In genomic region chr7:157901166-157901565, GRCh38 we compare ENCODE assay signal across 37 cellular contexts.
"Had no signal": no experiment of that assay in that cellular context is flagged by ENCODE, and none has a peak within 500 bp of the region (broad histone marks: within the 10 kb centered on the region; RNA-seq: fewer than 3 reads in every experiment).

No MANE protein-coding gene starts in this region.

- H3K27me3 Mint-ChIP-seq: activated CD4-positive, alpha-beta memory T cell treated with anti-CD3 and anti-CD28 coated beads, Interleukin-2, amount 10 ng/mL, durations not matched to agents 7 days and 5 days; activated CD4-positive, alpha-beta T cell treated with anti-CD3 and anti-CD28 coated beads for 36 hours; activated CD4-positive, alpha-beta T cell treated with anti-CD3 and anti-CD28 coated beads, Interleukin-2, amount 10 ng/mL, durations not matched to agents 7 days and 5 days; activated naive CD4-positive, alpha-beta T cell treated with anti-CD3 and anti-CD28 coated beads, Interleukin-2, amount 50 U/mL, for 24 hours; activated naive CD8-positive, alpha-beta T cell had no signal

- H3K4me1 Mint-ChIP-seq: activated CD4-positive, alpha-beta memory T cell treated with anti-CD3 and anti-CD28 coated beads, Interleukin-2, amount 10 ng/mL, durations not matched to agents 7 days and 5 days; activated CD8-positive, alpha-beta memory T cell treated with anti-CD3 and anti-CD28 coated beads, Interleukin-2, amount 10 ng/mL, durations not matched to agents 7 days and 5 days; activated naive CD4-positive, alpha-beta T cell treated with anti-CD3 and anti-CD28 coated beads, Interleukin-2, amount 10 ng/mL, durations not matched to agents 7 days and 5 days; activated naive CD4-positive, alpha-beta T cell treated with anti-CD3 and anti-CD28 coated beads, Interleukin-2, amount 50 U/mL, for 24 hours; activated naive CD8-positive, alpha-beta T cell treated with anti-CD3 and anti-CD28 coated beads, Interleukin-2, amount 10 ng/mL, durations not matched to agents 7 days and 5 days; activated naive CD8-positive, alpha-beta T cell treated with anti-CD3 and anti-CD28 coated beads, Interleukin-2, amount 50 U/mL, for 24 hours had no signal

- H3K4me3 Mint-ChIP-seq: activated CD4-positive, alpha-beta memory T cell treated with anti-CD3 and anti-CD28 coated beads, Interleukin-2, amount 10 ng/mL, durations not matched to agents 7 days and 5 days; activated CD4-positive, alpha-beta T cell treated with anti-CD3 and anti-CD28 coated beads for 36 hours; activated CD4-positive, alpha-beta T cell treated with anti-CD3 and anti-CD28 coated beads, Interleukin-2, amount 10 ng/mL, durations not matched to agents 7 days and 5 days; activated CD8-positive, alpha-beta memory T cell treated with anti-CD3 and anti-CD28 coated beads, Interleukin-2, amount 10 ng/mL, durations not matched to agents 7 days and 5 days; activated CD8-positive, alpha-beta T cell treated with anti-CD3 and anti-CD28 coated beads, Interleukin-2, amount 10 ng/mL, durations not matched to agents 7 days and 5 days; activated naive CD4-positive, alpha-beta T cell treated with anti-CD3 and anti-CD28 coated beads, Interleukin-2, amount 10 ng/mL, durations not matched to agents 7 days and 5 days; activated naive CD4-positive, alpha-beta T cell treated with anti-CD3 and anti-CD28 coated beads, Interleukin-2, amount 50 U/mL, for 24 hours; activated naive CD8-positive, alpha-beta T cell; activated naive CD8-positive, alpha-beta T cell treated with anti-CD3 and anti-CD28 coated beads, Interleukin-2, amount 10 ng/mL, durations not matched to agents 7 days and 5 days; activated naive CD8-positive, alpha-beta T cell treated with anti-CD3 and anti-CD28 coated beads, Interleukin-2, amount 50 U/mL, for 24 hours; brain; T-helper 1 cell treated with Interleukin-12 subunit alpha and Interleukin-12 subunit beta and Interleukin-4 antibody, amounts not matched to agents 30 μg/mL and 1 μg/mL, for 36 hours; T-helper 2 cell treated with Interferon-gamma antibody and Interleukin-4, amounts not matched to agents 5 μg/mL and 100 μg/mL, for 36 hours; WTC11 had no signal

- DNase-seq: activated CD4-positive, alpha-beta memory T cell treated with anti-CD3 and anti-CD28 coated beads, Interleukin-2, amount 10 ng/mL, durations not matched to agents 7 days and 5 days; activated CD4-positive, alpha-beta T cell treated with anti-CD3 and anti-CD28 coated beads for 1 hour; activated CD4-positive, alpha-beta T cell treated with anti-CD3 and anti-CD28 coated beads for 36 hours; activated CD4-positive, alpha-beta T cell treated with anti-CD3 and anti-CD28 coated beads for 48 hours; activated CD4-positive, alpha-beta T cell treated with anti-CD3 and anti-CD28 coated beads, Interleukin-2, amount 10 ng/mL, durations not matched to agents 7 days and 5 days; activated CD4-positive, alpha-beta T cell treated with anti-CD3 and anti-CD28 coated beads, Interleukin-2, amount 50 U/mL, for 48 hours; activated CD4-positive, CD25-positive, alpha-beta regulatory T cell; activated CD8-positive, alpha-beta memory T cell treated with anti-CD3 and anti-CD28 coated beads for 24 hours; activated CD8-positive, alpha-beta memory T cell treated with anti-CD3 and anti-CD28 coated beads, Interleukin-2, amount 10 ng/mL, durations not matched to agents 7 days and 5 days; activated CD8-positive, alpha-beta memory T cell treated with anti-CD3 and anti-CD28 coated beads, Interleukin-2, amount 50 U/mL, for 48 hours; activated CD8-positive, alpha-beta T cell treated with anti-CD3 and anti-CD28 coated beads, Interleukin-2, amount 10 ng/mL, durations not matched to agents 7 days and 5 days; activated effector memory CD4-positive, alpha-beta T cell treated with Interleukin-2 at 50 U/mL for 16 hours; activated gamma-delta T cell; activated naive CD4-positive, alpha-beta T cell treated with anti-CD3 and anti-CD28 coated beads, Interleukin-2, amount 10 ng/mL, durations not matched to agents 7 days and 5 days; activated naive CD4-positive, alpha-beta T cell treated with Interleukin-2 at 50 U/mL for 16 hours; activated naive CD8-positive, alpha-beta T cell treated with anti-CD3 and anti-CD28 coated beads, Interleukin-2, amount 10 ng/mL, durations not matched to agents 7 days and 5 days; activated naive CD8-positive, alpha-beta T cell treated with anti-CD3 and anti-CD28 coated beads, Interleukin-2, amount 50 U/mL, for 24 hours; activated T-cell treated with anti-CD3 and anti-CD28 coated beads, Interleukin-2, amount 50 U/mL, for 48 hours; amygdala; anterior cingulate cortex; central memory CD4-positive, alpha-beta T cell; SW 1271; T-helper 1 cell; T-helper 2 cell; T-helper 9 cell; WERI-Rb-1 had no signal

- H3K9me3 Mint-ChIP-seq: activated CD4-positive, alpha-beta memory T cell treated with anti-CD3 and anti-CD28 coated beads, Interleukin-2, amount 10 ng/mL, durations not matched to agents 7 days and 5 days; activated CD4-positive, alpha-beta T cell treated with anti-CD3 and anti-CD28 coated beads, Interleukin-2, amount 10 ng/mL, durations not matched to agents 7 days and 5 days; activated naive CD4-positive, alpha-beta T cell treated with anti-CD3 and anti-CD28 coated beads, Interleukin-2, amount 10 ng/mL, durations not matched to agents 7 days and 5 days; activated naive CD4-positive, alpha-beta T cell treated with anti-CD3 and anti-CD28 coated beads, Interleukin-2, amount 50 U/mL, for 24 hours; activated naive CD8-positive, alpha-beta T cell treated with anti-CD3 and anti-CD28 coated beads, Interleukin-2, amount 10 ng/mL, durations not matched to agents 7 days and 5 days; activated naive CD8-positive, alpha-beta T cell treated with anti-CD3 and anti-CD28 coated beads, Interleukin-2, amount 50 U/mL, for 24 hours; activated T-helper 2 cell treated with anti-CD3 and anti-CD28 coated beads, Interferon-gamma antibody, Interleukin-2, Interleukin-4, amounts not matched to agents 10 μg/mL and 5 μg/mL and 100 μg/mL, durations not matched to agents 14 hours and 24 hours and 36 hours; T-helper 1 cell treated with Interleukin-12 subunit alpha and Interleukin-12 subunit beta and Interleukin-4 antibody, amounts not matched to agents 30 μg/mL and 1 μg/mL, for 36 hours; T-helper 2 cell treated with Interferon-gamma antibody and Interleukin-4, amounts not matched to agents 5 μg/mL and 100 μg/mL, for 36 hours had no signal

- FAIRE-seq: bronchial epithelial cell, TTC549 had no signal

- H3K27ac ChIP-seq: ascending aorta, cardiac muscle cell, WERI-Rb-1 had no signal

- H3K27ac Mint-ChIP-seq: activated CD4-positive, alpha-beta memory T cell treated with anti-CD3 and anti-CD28 coated beads, Interleukin-2, amount 10 ng/mL, durations not matched to agents 7 days and 5 days; activated CD4-positive, alpha-beta T cell treated with anti-CD3 and anti-CD28 coated beads for 36 hours; activated CD4-positive, alpha-beta T cell treated with anti-CD3 and anti-CD28 coated beads, Interleukin-2, amount 10 ng/mL, durations not matched to agents 7 days and 5 days; activated CD8-positive, alpha-beta memory T cell treated with anti-CD3 and anti-CD28 coated beads, Interleukin-2, amount 10 ng/mL, durations not matched to agents 7 days and 5 days; activated CD8-positive, alpha-beta T cell treated with anti-CD3 and anti-CD28 coated beads, Interleukin-2, amount 10 ng/mL, durations not matched to agents 7 days and 5 days; activated naive CD4-positive, alpha-beta T cell treated with anti-CD3 and anti-CD28 coated beads, Interleukin-2, amount 10 ng/mL, durations not matched to agents 7 days and 5 days; activated naive CD4-positive, alpha-beta T cell treated with anti-CD3 and anti-CD28 coated beads, Interleukin-2, amount 50 U/mL, for 24 hours; activated naive CD8-positive, alpha-beta T cell; activated naive CD8-positive, alpha-beta T cell treated with anti-CD3 and anti-CD28 coated beads, Interleukin-2, amount 10 ng/mL, durations not matched to agents 7 days and 5 days; activated naive CD8-positive, alpha-beta T cell treated with anti-CD3 and anti-CD28 coated beads, Interleukin-2, amount 50 U/mL, for 24 hours; activated T-helper 2 cell treated with anti-CD3 and anti-CD28 coated beads, Interferon-gamma antibody, Interleukin-2, Interleukin-4, amounts not matched to agents 10 μg/mL and 5 μg/mL and 100 μg/mL, durations not matched to agents 14 hours and 24 hours and 36 hours; T-helper 1 cell treated with Interleukin-12 subunit alpha and Interleukin-12 subunit beta and Interleukin-4 antibody, amounts not matched to agents 30 μg/mL and 1 μg/mL, for 36 hours; T-helper 2 cell treated with Interferon-gamma antibody and Interleukin-4, amounts not matched to agents 5 μg/mL and 100 μg/mL, for 36 hours; WTC11 had no signal

- H3K36me3 Mint-ChIP-seq: activated CD8-positive, alpha-beta memory T cell treated with anti-CD3 and anti-CD28 coated beads, Interleukin-2, amount 10 ng/mL, durations not matched to agents 7 days and 5 days; activated naive CD4-positive, alpha-beta T cell treated with anti-CD3 and anti-CD28 coated beads, Interleukin-2, amount 10 ng/mL, durations not matched to agents 7 days and 5 days; activated naive CD4-positive, alpha-beta T cell treated with anti-CD3 and anti-CD28 coated beads, Interleukin-2, amount 50 U/mL, for 24 hours; activated naive CD8-positive, alpha-beta T cell; activated naive CD8-positive, alpha-beta T cell treated with anti-CD3 and anti-CD28 coated beads, Interleukin-2, amount 10 ng/mL, durations not matched to agents 7 days and 5 days; brain had no signal
